In the genomic region with DNA sequence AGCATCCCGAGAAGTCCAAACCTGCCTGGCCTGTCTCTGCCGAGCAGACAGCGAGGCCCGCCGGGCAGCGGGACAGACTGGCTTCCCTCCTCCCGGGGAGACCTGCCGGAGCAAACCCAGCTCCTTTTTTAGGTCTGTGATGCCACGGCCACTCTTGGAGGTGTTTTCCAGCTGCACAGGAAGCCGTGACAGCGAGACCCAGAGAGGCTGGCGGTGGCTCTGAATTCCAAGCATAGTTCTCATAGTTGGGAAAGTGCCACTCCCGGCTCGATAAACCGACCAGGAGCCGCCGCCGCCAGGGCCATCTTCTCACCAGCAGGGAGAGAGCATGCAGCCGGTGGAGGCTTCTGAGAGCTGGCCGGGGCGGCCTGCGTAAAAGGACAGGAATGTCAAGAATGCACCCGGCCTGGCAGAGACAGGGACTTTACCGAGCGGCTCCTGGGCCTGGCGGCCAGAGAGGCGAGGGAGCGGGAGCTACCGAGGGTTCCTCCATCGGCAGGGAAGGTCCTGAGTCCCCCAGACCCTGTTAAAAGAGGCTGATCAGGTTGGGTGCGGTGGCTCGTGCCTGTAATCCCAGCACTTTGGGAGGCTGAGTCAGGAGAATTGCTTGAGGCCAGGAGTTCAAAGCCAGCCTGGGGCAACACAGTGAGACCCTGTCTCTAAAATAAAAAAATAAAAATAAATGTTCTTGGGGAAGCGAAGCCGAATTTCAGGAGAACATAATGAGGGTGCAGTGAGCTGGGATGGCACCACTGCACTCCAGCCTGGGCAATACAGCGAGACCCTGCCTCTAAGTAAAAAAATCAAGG, we compare ENCODE assay signal across 1 cellular context.
TF ChIP-seq lines count a peak whose summit lies in the region.

No MANE protein-coding gene starts in this region.

TF ChIP-seq in WTC11, 78 proteins besides CTCF, POLR2A, EP300 and RAD21 (continued from another document):
- TF ChIP-seq E2F1 (CRISPR knock-in tag; IDR thresholded peaks at IDR 0.05): no peak
- no peak for TF ChIP-seq HMGA2 (CRISPR knock-in tag; IDR thresholded peaks at IDR 0.05)
- TF ChIP-seq, protein P1, sequence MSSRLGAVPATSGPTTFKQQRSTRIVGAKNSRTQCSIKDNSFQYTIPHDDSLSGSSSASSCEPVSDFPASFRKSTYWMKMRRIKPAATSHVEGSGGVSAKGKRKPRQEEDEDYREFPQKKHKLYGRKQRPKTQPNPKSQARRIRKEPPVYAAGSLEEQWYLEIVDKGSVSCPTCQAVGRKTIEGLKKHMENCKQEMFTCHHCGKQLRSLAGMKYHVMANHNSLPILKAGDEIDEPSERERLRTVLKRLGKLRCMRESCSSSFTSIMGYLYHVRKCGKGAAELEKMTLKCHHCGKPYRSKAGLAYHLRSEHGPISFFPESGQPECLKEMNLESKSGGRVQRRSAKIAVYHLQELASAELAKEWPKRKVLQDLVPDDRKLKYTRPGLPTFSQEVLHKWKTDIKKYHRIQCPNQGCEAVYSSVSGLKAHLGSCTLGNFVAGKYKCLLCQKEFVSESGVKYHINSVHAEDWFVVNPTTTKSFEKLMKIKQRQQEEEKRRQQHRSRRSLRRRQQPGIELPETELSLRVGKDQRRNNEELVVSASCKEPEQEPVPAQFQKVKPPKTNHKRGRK (CRISPR knock-in tag; IDR thresholded peaks at IDR 0.05; ENCODE audit: borderline replicate concordance): no peak
- TF ChIP-seq MAX (CRISPR knock-in tag; IDR thresholded peaks at IDR 0.05): peak; percentile 67
- no peak for TF ChIP-seq FOXJ3 (CRISPR knock-in tag; IDR thresholded peaks at IDR 0.05; ENCODE audit: borderline replicate concordance)
- no peak for TF ChIP-seq SMAD4 (CRISPR knock-in tag; IDR thresholded peaks at IDR 0.05)
- TF ChIP-seq TEAD4 (CRISPR knock-in tag; IDR thresholded peaks at IDR 0.05): peak; percentile 99
- no peak for TF ChIP-seq OVOL2 (CRISPR knock-in tag; IDR thresholded peaks at IDR 0.05; ENCODE audit: borderline replicate concordance)
- TF ChIP-seq, protein P2, sequence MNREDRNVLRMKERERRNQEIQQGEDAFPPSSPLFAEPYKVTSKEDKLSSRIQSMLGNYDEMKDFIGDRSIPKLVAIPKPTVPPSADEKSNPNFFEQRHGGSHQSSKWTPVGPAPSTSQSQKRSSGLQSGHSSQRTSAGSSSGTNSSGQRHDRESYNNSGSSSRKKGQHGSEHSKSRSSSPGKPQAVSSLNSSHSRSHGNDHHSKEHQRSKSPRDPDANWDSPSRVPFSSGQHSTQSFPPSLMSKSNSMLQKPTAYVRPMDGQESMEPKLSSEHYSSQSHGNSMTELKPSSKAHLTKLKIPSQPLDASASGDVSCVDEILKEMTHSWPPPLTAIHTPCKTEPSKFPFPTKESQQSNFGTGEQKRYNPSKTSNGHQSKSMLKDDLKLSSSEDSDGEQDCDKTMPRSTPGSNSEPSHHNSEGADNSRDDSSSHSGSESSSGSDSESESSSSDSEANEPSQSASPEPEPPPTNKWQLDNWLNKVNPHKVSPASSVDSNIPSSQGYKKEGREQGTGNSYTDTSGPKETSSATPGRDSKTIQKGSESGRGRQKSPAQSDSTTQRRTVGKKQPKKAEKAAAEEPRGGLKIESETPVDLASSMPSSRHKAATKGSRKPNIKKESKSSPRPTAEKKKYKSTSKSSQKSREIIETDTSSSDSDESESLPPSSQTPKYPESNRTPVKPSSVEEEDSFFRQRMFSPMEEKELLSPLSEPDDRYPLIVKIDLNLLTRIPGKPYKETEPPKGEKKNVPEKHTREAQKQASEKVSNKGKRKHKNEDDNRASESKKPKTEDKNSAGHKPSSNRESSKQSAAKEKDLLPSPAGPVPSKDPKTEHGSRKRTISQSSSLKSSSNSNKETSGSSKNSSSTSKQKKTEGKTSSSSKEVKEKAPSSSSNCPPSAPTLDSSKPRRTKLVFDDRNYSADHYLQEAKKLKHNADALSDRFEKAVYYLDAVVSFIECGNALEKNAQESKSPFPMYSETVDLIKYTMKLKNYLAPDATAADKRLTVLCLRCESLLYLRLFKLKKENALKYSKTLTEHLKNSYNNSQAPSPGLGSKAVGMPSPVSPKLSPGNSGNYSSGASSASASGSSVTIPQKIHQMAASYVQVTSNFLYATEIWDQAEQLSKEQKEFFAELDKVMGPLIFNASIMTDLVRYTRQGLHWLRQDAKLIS (CRISPR knock-in tag; IDR thresholded peaks at IDR 0.05; ENCODE audit: borderline replicate concordance): 0 out of 2 replicates have a peak, but pooled peaks have one; percentile 83
- TF ChIP-seq ZNF671 (CRISPR knock-in tag; IDR thresholded peaks at IDR 0.05): no peak
- TF ChIP-seq GABPB1 (CRISPR knock-in tag; IDR thresholded peaks at IDR 0.05): peak; percentile 59; the same call in 1 of the 2 replicates
- no peak for TF ChIP-seq CDX4 (CRISPR knock-in tag; IDR thresholded peaks at IDR 0.05; ENCODE audit: borderline replicate concordance)
- no peak for TF ChIP-seq FOXP1 (CRISPR knock-in tag; IDR thresholded peaks at IDR 0.05; ENCODE audit: borderline replicate concordance)
- no peak for TF ChIP-seq TCF7 (CRISPR knock-in tag; IDR thresholded peaks at IDR 0.05; ENCODE audit: low read depth)
- TF ChIP-seq ZNF416 (CRISPR knock-in tag; IDR thresholded peaks at IDR 0.05): no peak
- TF ChIP-seq, protein P3, sequence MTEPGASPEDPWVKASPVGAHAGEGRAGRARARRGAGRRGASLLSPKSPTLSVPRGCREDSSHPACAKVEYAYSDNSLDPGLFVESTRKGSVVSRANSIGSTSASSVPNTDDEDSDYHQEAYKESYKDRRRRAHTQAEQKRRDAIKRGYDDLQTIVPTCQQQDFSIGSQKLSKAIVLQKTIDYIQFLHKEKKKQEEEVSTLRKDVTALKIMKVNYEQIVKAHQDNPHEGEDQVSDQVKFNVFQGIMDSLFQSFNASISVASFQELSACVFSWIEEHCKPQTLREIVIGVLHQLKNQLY (CRISPR knock-in tag; IDR thresholded peaks at IDR 0.05): no peak
- no peak for TF ChIP-seq NR2C2 (CRISPR knock-in tag; IDR thresholded peaks at IDR 0.05)
- no peak for TF ChIP-seq ZMAT4 (CRISPR knock-in tag; IDR thresholded peaks at IDR 0.05)
- no peak for TF ChIP-seq CREM (CRISPR knock-in tag; IDR thresholded peaks at IDR 0.05)
- TF ChIP-seq, protein P4, sequence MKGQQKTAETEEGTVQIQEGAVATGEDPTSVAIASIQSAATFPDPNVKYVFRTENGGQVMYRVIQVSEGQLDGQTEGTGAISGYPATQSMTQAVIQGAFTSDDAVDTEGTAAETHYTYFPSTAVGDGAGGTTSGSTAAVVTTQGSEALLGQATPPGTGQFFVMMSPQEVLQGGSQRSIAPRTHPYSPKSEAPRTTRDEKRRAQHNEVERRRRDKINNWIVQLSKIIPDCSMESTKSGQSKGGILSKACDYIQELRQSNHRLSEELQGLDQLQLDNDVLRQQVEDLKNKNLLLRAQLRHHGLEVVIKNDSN (CRISPR knock-in tag; IDR thresholded peaks at IDR 0.05): no peak
- TF ChIP-seq ZNF396 (CRISPR knock-in tag; IDR thresholded peaks at IDR 0.05; ENCODE audit: borderline replicate concordance): no peak
- no peak for TF ChIP-seq ZNF263 (CRISPR knock-in tag; IDR thresholded peaks at IDR 0.05; ENCODE audit: low read depth)
- TF ChIP-seq CREB1 (CRISPR knock-in tag; IDR thresholded peaks at IDR 0.05): no peak
- no peak for TF ChIP-seq SOX15 (CRISPR knock-in tag; IDR thresholded peaks at IDR 0.05)
- TF ChIP-seq RORB (CRISPR knock-in tag; IDR thresholded peaks at IDR 0.05): no peak
- TF ChIP-seq MXD4 (CRISPR knock-in tag; IDR thresholded peaks at IDR 0.05; ENCODE audit: borderline replicate concordance): no peak
- no peak for TF ChIP-seq ZNF138 (CRISPR knock-in tag; conservative IDR thresholded peaks at IDR 0.05)
- no peak for TF ChIP-seq ATF3 (CRISPR knock-in tag; conservative IDR thresholded peaks at IDR 0.05)
- TF ChIP-seq, protein P5, sequence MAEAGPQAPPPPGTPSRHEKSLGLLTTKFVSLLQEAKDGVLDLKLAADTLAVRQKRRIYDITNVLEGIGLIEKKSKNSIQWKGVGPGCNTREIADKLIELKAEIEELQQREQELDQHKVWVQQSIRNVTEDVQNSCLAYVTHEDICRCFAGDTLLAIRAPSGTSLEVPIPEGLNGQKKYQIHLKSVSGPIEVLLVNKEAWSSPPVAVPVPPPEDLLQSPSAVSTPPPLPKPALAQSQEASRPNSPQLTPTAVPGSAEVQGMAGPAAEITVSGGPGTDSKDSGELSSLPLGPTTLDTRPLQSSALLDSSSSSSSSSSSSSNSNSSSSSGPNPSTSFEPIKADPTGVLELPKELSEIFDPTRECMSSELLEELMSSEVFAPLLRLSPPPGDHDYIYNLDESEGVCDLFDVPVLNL (CRISPR knock-in tag; IDR thresholded peaks at IDR 0.05; ENCODE audit: borderline replicate concordance, low read depth): no peak
- TF ChIP-seq MYBL2 (CRISPR knock-in tag; IDR thresholded peaks at IDR 0.05): no peak
- TF ChIP-seq KAT7 (CRISPR knock-in tag; IDR thresholded peaks at IDR 0.05; ENCODE audit: borderline replicate concordance): no peak
- TF ChIP-seq SP1 (CRISPR knock-in tag; conservative IDR thresholded peaks at IDR 0.05): no peak
- TF ChIP-seq NFATC4 (CRISPR knock-in tag; IDR thresholded peaks at IDR 0.05): no peak
- no peak for TF ChIP-seq JUN (CRISPR knock-in tag; IDR thresholded peaks at IDR 0.05)
- no peak for TF ChIP-seq RELA (CRISPR knock-in tag; IDR thresholded peaks at IDR 0.05; ENCODE audit: borderline replicate concordance)
- TF ChIP-seq, protein P6, sequence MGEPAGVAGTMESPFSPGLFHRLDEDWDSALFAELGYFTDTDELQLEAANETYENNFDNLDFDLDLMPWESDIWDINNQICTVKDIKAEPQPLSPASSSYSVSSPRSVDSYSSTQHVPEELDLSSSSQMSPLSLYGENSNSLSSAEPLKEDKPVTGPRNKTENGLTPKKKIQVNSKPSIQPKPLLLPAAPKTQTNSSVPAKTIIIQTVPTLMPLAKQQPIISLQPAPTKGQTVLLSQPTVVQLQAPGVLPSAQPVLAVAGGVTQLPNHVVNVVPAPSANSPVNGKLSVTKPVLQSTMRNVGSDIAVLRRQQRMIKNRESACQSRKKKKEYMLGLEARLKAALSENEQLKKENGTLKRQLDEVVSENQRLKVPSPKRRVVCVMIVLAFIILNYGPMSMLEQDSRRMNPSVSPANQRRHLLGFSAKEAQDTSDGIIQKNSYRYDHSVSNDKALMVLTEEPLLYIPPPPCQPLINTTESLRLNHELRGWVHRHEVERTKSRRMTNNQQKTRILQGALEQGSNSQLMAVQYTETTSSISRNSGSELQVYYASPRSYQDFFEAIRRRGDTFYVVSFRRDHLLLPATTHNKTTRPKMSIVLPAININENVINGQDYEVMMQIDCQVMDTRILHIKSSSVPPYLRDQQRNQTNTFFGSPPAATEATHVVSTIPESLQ (CRISPR knock-in tag; IDR thresholded peaks at IDR 0.05): no peak
- peak; percentile 92 for TF ChIP-seq ZNF121 (CRISPR knock-in tag; IDR thresholded peaks at IDR 0.05)
- no peak for TF ChIP-seq JAZF1 (CRISPR knock-in tag; IDR thresholded peaks at IDR 0.05)
- TF ChIP-seq FOXP4 (CRISPR knock-in tag; IDR thresholded peaks at IDR 0.05): no peak
- no peak for TF ChIP-seq FOXK1 (CRISPR knock-in tag; IDR thresholded peaks at IDR 0.05)
- TF ChIP-seq, protein P7, sequence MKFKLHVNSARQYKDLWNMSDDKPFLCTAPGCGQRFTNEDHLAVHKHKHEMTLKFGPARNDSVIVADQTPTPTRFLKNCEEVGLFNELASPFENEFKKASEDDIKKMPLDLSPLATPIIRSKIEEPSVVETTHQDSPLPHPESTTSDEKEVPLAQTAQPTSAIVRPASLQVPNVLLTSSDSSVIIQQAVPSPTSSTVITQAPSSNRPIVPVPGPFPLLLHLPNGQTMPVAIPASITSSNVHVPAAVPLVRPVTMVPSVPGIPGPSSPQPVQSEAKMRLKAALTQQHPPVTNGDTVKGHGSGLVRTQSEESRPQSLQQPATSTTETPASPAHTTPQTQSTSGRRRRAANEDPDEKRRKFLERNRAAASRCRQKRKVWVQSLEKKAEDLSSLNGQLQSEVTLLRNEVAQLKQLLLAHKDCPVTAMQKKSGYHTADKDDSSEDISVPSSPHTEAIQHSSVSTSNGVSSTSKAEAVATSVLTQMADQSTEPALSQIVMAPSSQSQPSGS (CRISPR knock-in tag; IDR thresholded peaks at IDR 0.05; ENCODE audit: borderline replicate concordance, low read depth): no peak
TF ChIP-seq in WTC11: peak in this region for 16.
